In the genomic region with DNA sequence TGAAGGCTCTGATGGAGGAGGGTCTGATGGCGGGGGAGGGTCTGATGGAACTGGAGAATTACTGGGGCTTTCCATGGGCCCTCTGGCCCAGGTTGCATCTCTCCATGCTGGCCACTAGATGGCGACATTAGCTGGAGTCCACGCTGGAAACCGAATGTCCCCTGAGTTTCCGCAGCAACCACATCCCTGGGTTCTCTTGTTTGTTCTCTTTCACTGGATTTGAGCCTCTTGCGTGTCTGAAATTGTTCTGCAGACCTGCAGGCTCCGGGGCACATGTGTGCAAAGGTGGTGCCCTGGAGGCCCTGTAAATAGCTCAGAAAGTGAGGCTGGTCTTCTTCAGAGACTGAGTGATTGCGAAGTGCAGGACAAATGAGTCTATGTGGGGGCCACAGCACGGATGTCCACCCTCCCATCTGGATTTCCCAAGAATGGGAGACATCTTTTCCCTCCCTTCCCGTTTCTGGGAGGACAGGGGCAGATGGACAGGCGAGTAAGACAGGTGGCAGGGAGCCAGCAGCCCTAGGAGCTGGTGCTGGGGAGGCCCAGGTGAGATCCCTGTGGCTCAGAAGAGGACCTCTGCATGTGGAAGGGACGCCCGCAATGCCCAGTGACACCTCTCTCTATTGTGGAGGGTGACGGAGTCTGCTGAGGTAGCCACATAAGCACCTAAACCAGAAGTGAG, we compare ENCODE assay signal across 8 cellular contexts.
A peak's percentile ranks its signal among the peaks of the same experiment; 100 is the strongest.
DNase-seq lines count a peak whose midpoint lies in the region; ATAC-seq and TF ChIP-seq lines count a peak whose summit lies in the region.

No MANE protein-coding gene starts in this region.

- H3K27ac ChIP-seq in right atrium auricular region, result no peak overlapping the region

- DNase-seq in NCI-H1417 treated with DMSO at 0.1 percent for 48 hours (lab: John Stamatoyannopoulos, UW) (peak; percentile 35), T-helper 2 cell (peak; percentile 25 to 79 (median 47)), anterior cingulate cortex (lab: John Stamatoyannopoulos, UW) (peak in 49 of 58 donors; percentile 8 to 72 (median 43)), right atrium auricular region (ENCODE audit: low spot score) (peak; percentile 73), retina (peak; percentile 82)

- no peak overlapping the region for H3K4me3 ChIP-seq in right atrium auricular region

- H3K27me3 ChIP-seq in right atrium auricular region, result no peaks in the 10 kb centered on the region

- H3K36me3 ChIP-seq in right atrium auricular region, result no peaks in the 10 kb centered on the region

- peak; percentile 27 for TF ChIP-seq CTCF in GM12801 (IDR thresholded peaks at IDR 0.05; ENCODE audit: extremely low read depth, insufficient read length)
- TF ChIP-seq CTCF in right atrium auricular region (IDR thresholded peaks at IDR 0.05), result peak; percentile 93

- no peak for ATAC-seq in GM21737 (IDR thresholded peaks at IDR 0.05; ENCODE audit: unreplicated experiment)
- no peak for ATAC-seq in GM19463 (IDR thresholded peaks at IDR 0.05; ENCODE audit: unreplicated experiment)

- H3K4me1 ChIP-seq in right atrium auricular region, result peaks cover 0 to 4% of the 10 kb centered on the region in 2 donors

- H3K9me3 ChIP-seq in right atrium auricular region, result no peaks in the 10 kb centered on the region
